In genomic region chr1:31064115-31064514, GRCh38 we compare ENCODE assay signal across 8 cellular contexts. TPM values are rescaled to one million over a fixed set of nuclear protein-coding genes. Genes with fewer than 3 reads are reported as not detected.
DNase-seq lines count a peak whose midpoint lies in the region; ATAC-seq, FAIRE-seq and TF ChIP-seq lines count a peak whose summit lies in the region.

No MANE protein-coding gene starts in this region.

- DNase-seq in SK-N-SH (no peak), keratinocyte (ENCODE audit: low read depth, low spot score) (no peak), NCI-H1436 (lab: John Stamatoyannopoulos, UW) (no peak), NCI-H1930 (lab: John Stamatoyannopoulos, UW) (no peak)
- DNase-seq in activated naive CD8-positive, alpha-beta T cell treated with anti-CD3 and anti-CD28 coated beads for 36 hours, result no peak

- peak overlapping the region; percentile 100 for H3K27ac Mint-ChIP-seq in activated naive CD8-positive, alpha-beta T cell treated with anti-CD3 and anti-CD28 coated beads for 36 hours

- H3K36me3 ChIP-seq in SK-N-SH (replicated peaks in 1 of 2; ENCODE audit: control insufficient read depth in 1 of 2, insufficient read depth in 2 of 2, low read length in 1 of 2) (peaks cover 2 to 10% of the 10 kb centered on the region in 2 experiments), keratinocyte (ENCODE audit: control insufficient read depth in 2 of 2, extremely low read depth in 1 of 2, insufficient read depth in 2 of 2, low read length in 2 of 2) (peaks cover 5% of the 10 kb centered on the region in 2 experiments), stomach smooth muscle (ENCODE audit: control insufficient read depth in 2 of 2, insufficient read depth in 2 of 2, low read length in 2 of 2) (peaks cover under 1 to 2% of the 10 kb centered on the region in 2 donors)

- H3K4me3 ChIP-seq in SK-N-SH (ENCODE audit: low read depth in 2 of 2, low read length in 1 of 2) (peak overlapping the region; percentile 79 to 86), keratinocyte (ENCODE audit: control insufficient read depth in 2 of 3, extremely low read depth in 1 of 3, insufficient read depth in 2 of 3, low read depth in 1 of 3, low read length in 3 of 3) (peak overlapping the region; percentile 82 to 100 (median 100)), stomach smooth muscle (ENCODE audit: low read length in 2 of 2) (peak overlapping the region; percentile 94)

- TF ChIP-seq CTCF in SK-N-SH (IDR thresholded peaks at IDR 0.05), result no peak
- TF ChIP-seq CTCF in keratinocyte (optimal IDR thresholded peaks at IDR 0.05 in 1 of 3, IDR thresholded peaks at IDR 0.05 in 1 of 3, conservative IDR thresholded peaks at IDR 0.05 in 1 of 3; ENCODE audit: extremely low read depth in 1 of 3, insufficient read depth in 2 of 3, low read length in 3 of 3), result no peak

- H3K4me1 Mint-ChIP-seq in activated naive CD8-positive, alpha-beta T cell treated with anti-CD3 and anti-CD28 coated beads for 36 hours, result peaks cover 26% of the 10 kb centered on the region

- dilution Hi-C loops in keratinocyte (cut with MboI; ENCODE audit: extremely low pct_ligation_motif_present, low sequenced_read_pairs), result no loop called here

- H3K4me1 ChIP-seq in SK-N-SH (ENCODE audit: control insufficient read depth in 1 of 2, insufficient read depth in 2 of 2, low read depth in 1 of 2, low read length in 1 of 2) (peaks cover 0 to 7% of the 10 kb centered on the region in 2 experiments; a peak in 2 of 4 replicates), keratinocyte (ENCODE audit: control insufficient read depth, extremely low read depth, insufficient read depth, low read length) (peaks cover 16% of the 10 kb centered on the region), stomach smooth muscle (ENCODE audit: control insufficient read depth, insufficient read depth, low read length) (peaks cover 6% of the 10 kb centered on the region)

- peak overlapping the region; percentile 95; a peak in 3 of 4 replicates for H3K27ac ChIP-seq in SK-N-SH (ENCODE audit: low read depth in 2 of 2, low read length in 1 of 2)
- peak overlapping the region; percentile 98 for H3K27ac ChIP-seq in keratinocyte (ENCODE audit: control insufficient read depth, insufficient read depth, low read length)
- peak overlapping the region; percentile 46 for H3K27ac ChIP-seq in stomach smooth muscle (ENCODE audit: low read length)

- H4K20me1 ChIP-seq in SK-N-SH (ENCODE audit: insufficient read depth), result peaks cover 50% of the 10 kb centered on the region
- peaks cover 35% of the 10 kb centered on the region for H4K20me1 ChIP-seq in keratinocyte (ENCODE audit: control insufficient read depth, extremely low read depth, insufficient read depth, low read length)

- H3F3A ChIP-seq in SK-N-SH (replicated peaks; ENCODE audit: insufficient read depth), result peaks cover 4% of the 10 kb centered on the region

- H3K36me3 Mint-ChIP-seq in activated naive CD8-positive, alpha-beta T cell treated with anti-CD3 and anti-CD28 coated beads for 36 hours, result peaks cover 36% of the 10 kb centered on the region

- H3K79me2 ChIP-seq in SK-N-SH (ENCODE audit: insufficient read depth) (peaks cover 63% of the 10 kb centered on the region), keratinocyte (ENCODE audit: control insufficient read depth, insufficient read depth, low read length) (peaks cover 64% of the 10 kb centered on the region)

- FAIRE-seq in keratinocyte (lab: Jason Lieb, UNC), result no peak

- TF ChIP-seq RAD21 in SK-N-SH (IDR thresholded peaks at IDR 0.05; ENCODE audit: low read length), result no peak

- H3K9me3 ChIP-seq in SK-N-SH (no peaks in the 10 kb centered on the region), keratinocyte (ENCODE audit: control insufficient read depth, low read depth, low read length) (no peaks in the 10 kb centered on the region), stomach smooth muscle (ENCODE audit: control insufficient read depth in 2 of 2, low read length in 2 of 2) (no peaks in the 10 kb centered on the region)

- peak overlapping the region; percentile 66 for H3K4me2 ChIP-seq in SK-N-SH
- H3K4me2 ChIP-seq in keratinocyte (ENCODE audit: control insufficient read depth, extremely low read depth, insufficient read depth, low read depth, low read length), result peak overlapping the region; percentile 82

- CTCF ChIA-PET in SK-N-SH (lab: Yijun Ruan, JAX), result interaction anchor here (0.8 to 1.3 kb wide), 2 partner anchors 10 to 135 kb away, joined by 3 read pairs; no protein-coding TSS in a partner anchor

- H3K9me3 Mint-ChIP-seq in activated naive CD8-positive, alpha-beta T cell treated with anti-CD3 and anti-CD28 coated beads for 36 hours, result no peaks in the 10 kb centered on the region

- H2AFZ ChIP-seq in SK-N-SH (ENCODE audit: low read depth) (no peak overlapping the region), keratinocyte (ENCODE audit: control insufficient read depth, low read length) (no peak overlapping the region)

- no peak for TF ChIP-seq EP300 in SK-N-SH (IDR thresholded peaks at IDR 0.05; ENCODE audit: borderline replicate concordance in 1 of 2, low read depth in 1 of 2, low read length in 1 of 2)

- H3K27me3 Mint-ChIP-seq in activated naive CD8-positive, alpha-beta T cell treated with anti-CD3 and anti-CD28 coated beads for 36 hours, result no peaks in the 10 kb centered on the region

- peak overlapping the region; percentile 99 for H3K4me3 Mint-ChIP-seq in activated naive CD8-positive, alpha-beta T cell treated with anti-CD3 and anti-CD28 coated beads for 36 hours

- no peak for ATAC-seq in SK-N-SH treated with all-trans-retinoic acid at 6 μM for 48 hours
- no peak for ATAC-seq in HG02981 (IDR thresholded peaks at IDR 0.05; ENCODE audit: unreplicated experiment)

- H3K9me1 ChIP-seq in keratinocyte (ENCODE audit: control insufficient read depth, extremely low read depth, insufficient read depth, low read length), result no peaks in the 10 kb centered on the region

- POLR2A ChIA-PET in SK-N-SH (lab: Yijun Ruan, JAX), result no interaction called here

- H3K27me3 ChIP-seq in SK-N-SH (ENCODE audit: insufficient read depth) (no peaks in the 10 kb centered on the region), keratinocyte (ENCODE audit: control insufficient read depth, extremely low read depth, insufficient read depth, low read length) (no peaks in the 10 kb centered on the region), stomach smooth muscle (ENCODE audit: control insufficient read depth in 1 of 2, insufficient read depth in 2 of 2, low read length in 2 of 2) (no peaks in the 10 kb centered on the region)

- H3K9ac ChIP-seq in SK-N-SH, result peak overlapping the region; percentile 94
- peak overlapping the region; percentile 100 for H3K9ac ChIP-seq in keratinocyte (ENCODE audit: control insufficient read depth, extremely low read depth, insufficient read depth, low read length)
- peak overlapping the region; percentile 30 to 95 for H3K9ac ChIP-seq in stomach smooth muscle (ENCODE audit: low read length in 2 of 2)

- 3% methylated on average over 6 of the region's 6 CpGs for WGBS in SK-N-SH (ENCODE audit: low lambda C conversion rate)

- H3K9me2 ChIP-seq in SK-N-SH, result no peaks in the 10 kb centered on the region

TF ChIP-seq in SK-N-SH, 30 proteins besides CTCF, POLR2A, EP300 and RAD21 (continues in another document):
- TF ChIP-seq RFX5 (IDR thresholded peaks at IDR 0.05; ENCODE audit: low read length) (no peak), CHD2 (IDR thresholded peaks at IDR 0.05; ENCODE audit: low read length, partially characterized antibody) (no peak), YY1 (IDR thresholded peaks at IDR 0.05; ENCODE audit: low read depth) (no peak), EZH2phosphoT487 (IDR thresholded peaks at IDR 0.05; ENCODE audit: borderline replicate concordance, low read depth) (no peak), FOXJ3 (CRISPR knock-in tag; IDR thresholded peaks at IDR 0.05) (no peak), SIN3A (IDR thresholded peaks at IDR 0.05; ENCODE audit: borderline replicate concordance, low read depth, low read length) (no peak)
- TF ChIP-seq, protein P1, sequence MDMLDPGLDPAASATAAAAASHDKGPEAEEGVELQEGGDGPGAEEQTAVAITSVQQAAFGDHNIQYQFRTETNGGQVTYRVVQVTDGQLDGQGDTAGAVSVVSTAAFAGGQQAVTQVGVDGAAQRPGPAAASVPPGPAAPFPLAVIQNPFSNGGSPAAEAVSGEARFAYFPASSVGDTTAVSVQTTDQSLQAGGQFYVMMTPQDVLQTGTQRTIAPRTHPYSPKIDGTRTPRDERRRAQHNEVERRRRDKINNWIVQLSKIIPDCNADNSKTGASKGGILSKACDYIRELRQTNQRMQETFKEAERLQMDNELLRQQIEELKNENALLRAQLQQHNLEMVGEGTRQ (IDR thresholded peaks at IDR 0.05; ENCODE audit: borderline replicate concordance, low read depth, low read length), result no peak

TF ChIP-seq in SK-N-SH treated with all-trans-retinoic acid at 6 μM for 48 hours, 23 proteins besides CTCF, POLR2A, EP300 and RAD21 (continues in another document):
- TF ChIP-seq SNAI2 (CRISPR knock-in tag; IDR thresholded peaks at IDR 0.05) (no peak), ZNF70 (CRISPR knock-in tag; IDR thresholded peaks at IDR 0.05) (no peak), ZNF8 (CRISPR knock-in tag; IDR thresholded peaks at IDR 0.05) (no peak), ESRRG (CRISPR knock-in tag; IDR thresholded peaks at IDR 0.05) (no peak), ZNF565 (CRISPR knock-in tag; conservative IDR thresholded peaks at IDR 0.05; ENCODE audit: low read depth) (no peak), TOX (CRISPR knock-in tag; IDR thresholded peaks at IDR 0.05; ENCODE audit: borderline replicate concordance) (no peak), ZFP30 (CRISPR knock-in tag; IDR thresholded peaks at IDR 0.05) (no peak), ZFP3 (CRISPR knock-in tag; IDR thresholded peaks at IDR 0.05) (no peak), RARB (CRISPR knock-in tag; IDR thresholded peaks at IDR 0.05) (no peak)

RNA-seq across cellular contexts. Expression of gene PUM1, which starts 1.4 kb away (rescaled TPM):
- polyA plus RNA-seq in SK-N-SH (2012; rRNA removed) (51.0 and 66.7 TPM in 2 replicates), keratinocyte (64.0 to 86.4 TPM (median 68.6 TPM) in 3 replicates)
- polyA plus RNA-seq in SK-N-SH (2012; cell fraction: cytosol; rRNA removed), result 42.6 and 45.2 TPM in 2 replicates
- 119 and 122 TPM in 2 replicates for polyA plus RNA-seq in SK-N-SH (2012; cell fraction: nucleus; rRNA removed)
- 10 to 100 TPM; 93.4 to 94.6 TPM for total RNA-seq in activated naive CD8-positive, alpha-beta T cell treated with anti-CD3 and anti-CD28 coated beads for 36 hours
- 56.7 TPM for polyA plus RNA-seq in keratinocyte (2011; ENCODE audit: low read depth)
- 53.6 and 62.4 TPM in 2 replicates for polyA plus RNA-seq in keratinocyte (2011; cell fraction: cytosol; rRNA removed)
- polyA plus RNA-seq in keratinocyte (2011; cell fraction: nucleus; rRNA removed), result 145 and 192 TPM in 2 replicates
- 41.4 and 57.5 TPM in 2 replicates for polyA plus RNA-seq in keratinocyte (2012; ENCODE audit: low replicate concordance)
- polyA minus RNA-seq in keratinocyte, result 299 to 558 TPM (median 361 TPM) in 3 replicates
- 75.8 TPM for polyA minus RNA-seq in keratinocyte (2011; cell fraction: cytosol; rRNA and poly(A)+ RNA removed)
- 119 and 208 TPM in 2 replicates for polyA minus RNA-seq in keratinocyte (2011; cell fraction: nucleus; rRNA and poly(A)+ RNA removed)

Comparison
In these comparisons a context has a peak if more than half of its experiments do, and no peak if none do; other contexts are left out.
1. H3K27ac ChIP-seq: peak in every context shown above with its lines; median percentile 98 in keratinocyte; 95 in SK-N-SH; 46 in stomach smooth muscle.